ENCODE assay signal across 1 cellular context in the genomic region with DNA sequence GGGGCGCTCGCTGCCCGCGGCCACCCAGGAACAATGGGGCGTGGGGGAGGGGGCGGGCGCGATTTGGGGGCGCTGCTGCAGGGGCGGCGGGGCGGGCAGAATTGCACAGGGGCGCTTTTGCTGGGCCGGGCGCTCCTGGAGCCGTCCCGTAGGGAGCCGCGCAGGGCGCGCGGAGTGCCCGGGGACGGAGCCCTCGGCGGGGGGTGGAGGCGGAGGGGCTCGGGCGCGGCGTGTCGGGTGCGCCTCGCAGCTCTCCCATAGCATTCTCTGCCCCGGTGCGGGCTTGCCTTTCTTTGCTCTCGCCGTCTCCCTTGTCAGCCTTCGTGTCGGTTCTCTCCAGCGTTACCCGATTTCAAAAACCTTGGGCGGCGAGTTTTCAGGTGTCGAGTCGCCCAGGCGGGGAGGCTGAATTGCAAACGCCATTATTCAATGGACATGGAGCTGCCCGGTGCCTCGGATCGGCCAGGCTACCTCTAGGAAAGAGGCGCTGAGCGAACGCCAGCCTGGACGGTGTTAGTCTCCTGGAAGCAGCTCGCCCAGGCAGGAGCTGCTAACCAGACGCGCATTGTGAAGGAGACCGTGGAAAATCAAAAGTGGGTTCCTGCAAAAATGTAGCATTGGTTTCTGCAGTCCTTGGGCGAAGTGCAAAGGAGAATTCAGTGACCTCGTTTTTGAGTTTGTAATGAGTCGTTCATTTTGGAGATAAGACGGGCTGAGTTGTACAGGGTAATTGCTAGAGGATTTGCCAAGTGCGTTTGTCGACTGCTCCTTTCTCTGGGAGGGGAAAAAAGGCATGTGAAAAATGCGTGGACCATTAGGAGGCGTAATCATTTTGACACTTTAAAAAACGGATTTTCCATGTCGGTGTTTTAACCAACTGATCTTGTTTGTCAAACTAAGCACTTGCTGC.
TF ChIP-seq lines count a peak whose summit lies in the region.

No MANE protein-coding gene starts in this region.

TF ChIP-seq in H1, 55 proteins besides CTCF, POLR2A, EP300 and RAD21:
- TF ChIP-seq MAFK (IDR thresholded peaks at IDR 0.05; ENCODE audit: low read depth, low read length) (no peak), POLR2AphosphoS5 (IDR thresholded peaks at IDR 0.05; ENCODE audit: low read depth, low read length) (peak; percentile 55; the same call in 1 of the 2 replicates), ZNF274 (IDR thresholded peaks at IDR 0.05; ENCODE audit: borderline replicate concordance, extremely low read depth, low read length) (no peak), TCF12 (IDR thresholded peaks at IDR 0.05; ENCODE audit: low read depth, low read length) (no peak), SIX5 (IDR thresholded peaks at IDR 0.05; ENCODE audit: low read depth, low read length) (no peak), SUZ12 (IDR thresholded peaks at IDR 0.05; ENCODE audit: low read length) (no peak), PHF8 (conservative IDR thresholded peaks at IDR 0.05; ENCODE audit: low read depth, low read length) (no peak; the same call in 1 of the 2 replicates), SIN3A (conservative IDR thresholded peaks at IDR 0.05 in 1 of 2, IDR thresholded peaks at IDR 0.05 in 1 of 2; ENCODE audit: low read depth in 1 of 2, low read length in 2 of 2) (0 out of 4 replicates have a peak, but pooled peaks of 1 of the 2 experiments have one; percentile 24), JUND (IDR thresholded peaks at IDR 0.05; ENCODE audit: low read length) (no peak), E2F6 (IDR thresholded peaks at IDR 0.05) (no peak), SAP30 (IDR thresholded peaks at IDR 0.05; ENCODE audit: insufficient read depth, insufficient replicate concordance, low read length) (peak; percentile 64), ASH2L (IDR thresholded peaks at IDR 0.05; ENCODE audit: low read length) (peak; percentile 35), KDM5A (IDR thresholded peaks at IDR 0.05; ENCODE audit: low read length) (no peak), EGR1 (IDR thresholded peaks at IDR 0.05; ENCODE audit: borderline replicate concordance, low read depth, low read length) (no peak), TAF1 (IDR thresholded peaks at IDR 0.05; ENCODE audit: low read depth, low read length) (peak; percentile 59)
- TF ChIP-seq, protein P1, sequence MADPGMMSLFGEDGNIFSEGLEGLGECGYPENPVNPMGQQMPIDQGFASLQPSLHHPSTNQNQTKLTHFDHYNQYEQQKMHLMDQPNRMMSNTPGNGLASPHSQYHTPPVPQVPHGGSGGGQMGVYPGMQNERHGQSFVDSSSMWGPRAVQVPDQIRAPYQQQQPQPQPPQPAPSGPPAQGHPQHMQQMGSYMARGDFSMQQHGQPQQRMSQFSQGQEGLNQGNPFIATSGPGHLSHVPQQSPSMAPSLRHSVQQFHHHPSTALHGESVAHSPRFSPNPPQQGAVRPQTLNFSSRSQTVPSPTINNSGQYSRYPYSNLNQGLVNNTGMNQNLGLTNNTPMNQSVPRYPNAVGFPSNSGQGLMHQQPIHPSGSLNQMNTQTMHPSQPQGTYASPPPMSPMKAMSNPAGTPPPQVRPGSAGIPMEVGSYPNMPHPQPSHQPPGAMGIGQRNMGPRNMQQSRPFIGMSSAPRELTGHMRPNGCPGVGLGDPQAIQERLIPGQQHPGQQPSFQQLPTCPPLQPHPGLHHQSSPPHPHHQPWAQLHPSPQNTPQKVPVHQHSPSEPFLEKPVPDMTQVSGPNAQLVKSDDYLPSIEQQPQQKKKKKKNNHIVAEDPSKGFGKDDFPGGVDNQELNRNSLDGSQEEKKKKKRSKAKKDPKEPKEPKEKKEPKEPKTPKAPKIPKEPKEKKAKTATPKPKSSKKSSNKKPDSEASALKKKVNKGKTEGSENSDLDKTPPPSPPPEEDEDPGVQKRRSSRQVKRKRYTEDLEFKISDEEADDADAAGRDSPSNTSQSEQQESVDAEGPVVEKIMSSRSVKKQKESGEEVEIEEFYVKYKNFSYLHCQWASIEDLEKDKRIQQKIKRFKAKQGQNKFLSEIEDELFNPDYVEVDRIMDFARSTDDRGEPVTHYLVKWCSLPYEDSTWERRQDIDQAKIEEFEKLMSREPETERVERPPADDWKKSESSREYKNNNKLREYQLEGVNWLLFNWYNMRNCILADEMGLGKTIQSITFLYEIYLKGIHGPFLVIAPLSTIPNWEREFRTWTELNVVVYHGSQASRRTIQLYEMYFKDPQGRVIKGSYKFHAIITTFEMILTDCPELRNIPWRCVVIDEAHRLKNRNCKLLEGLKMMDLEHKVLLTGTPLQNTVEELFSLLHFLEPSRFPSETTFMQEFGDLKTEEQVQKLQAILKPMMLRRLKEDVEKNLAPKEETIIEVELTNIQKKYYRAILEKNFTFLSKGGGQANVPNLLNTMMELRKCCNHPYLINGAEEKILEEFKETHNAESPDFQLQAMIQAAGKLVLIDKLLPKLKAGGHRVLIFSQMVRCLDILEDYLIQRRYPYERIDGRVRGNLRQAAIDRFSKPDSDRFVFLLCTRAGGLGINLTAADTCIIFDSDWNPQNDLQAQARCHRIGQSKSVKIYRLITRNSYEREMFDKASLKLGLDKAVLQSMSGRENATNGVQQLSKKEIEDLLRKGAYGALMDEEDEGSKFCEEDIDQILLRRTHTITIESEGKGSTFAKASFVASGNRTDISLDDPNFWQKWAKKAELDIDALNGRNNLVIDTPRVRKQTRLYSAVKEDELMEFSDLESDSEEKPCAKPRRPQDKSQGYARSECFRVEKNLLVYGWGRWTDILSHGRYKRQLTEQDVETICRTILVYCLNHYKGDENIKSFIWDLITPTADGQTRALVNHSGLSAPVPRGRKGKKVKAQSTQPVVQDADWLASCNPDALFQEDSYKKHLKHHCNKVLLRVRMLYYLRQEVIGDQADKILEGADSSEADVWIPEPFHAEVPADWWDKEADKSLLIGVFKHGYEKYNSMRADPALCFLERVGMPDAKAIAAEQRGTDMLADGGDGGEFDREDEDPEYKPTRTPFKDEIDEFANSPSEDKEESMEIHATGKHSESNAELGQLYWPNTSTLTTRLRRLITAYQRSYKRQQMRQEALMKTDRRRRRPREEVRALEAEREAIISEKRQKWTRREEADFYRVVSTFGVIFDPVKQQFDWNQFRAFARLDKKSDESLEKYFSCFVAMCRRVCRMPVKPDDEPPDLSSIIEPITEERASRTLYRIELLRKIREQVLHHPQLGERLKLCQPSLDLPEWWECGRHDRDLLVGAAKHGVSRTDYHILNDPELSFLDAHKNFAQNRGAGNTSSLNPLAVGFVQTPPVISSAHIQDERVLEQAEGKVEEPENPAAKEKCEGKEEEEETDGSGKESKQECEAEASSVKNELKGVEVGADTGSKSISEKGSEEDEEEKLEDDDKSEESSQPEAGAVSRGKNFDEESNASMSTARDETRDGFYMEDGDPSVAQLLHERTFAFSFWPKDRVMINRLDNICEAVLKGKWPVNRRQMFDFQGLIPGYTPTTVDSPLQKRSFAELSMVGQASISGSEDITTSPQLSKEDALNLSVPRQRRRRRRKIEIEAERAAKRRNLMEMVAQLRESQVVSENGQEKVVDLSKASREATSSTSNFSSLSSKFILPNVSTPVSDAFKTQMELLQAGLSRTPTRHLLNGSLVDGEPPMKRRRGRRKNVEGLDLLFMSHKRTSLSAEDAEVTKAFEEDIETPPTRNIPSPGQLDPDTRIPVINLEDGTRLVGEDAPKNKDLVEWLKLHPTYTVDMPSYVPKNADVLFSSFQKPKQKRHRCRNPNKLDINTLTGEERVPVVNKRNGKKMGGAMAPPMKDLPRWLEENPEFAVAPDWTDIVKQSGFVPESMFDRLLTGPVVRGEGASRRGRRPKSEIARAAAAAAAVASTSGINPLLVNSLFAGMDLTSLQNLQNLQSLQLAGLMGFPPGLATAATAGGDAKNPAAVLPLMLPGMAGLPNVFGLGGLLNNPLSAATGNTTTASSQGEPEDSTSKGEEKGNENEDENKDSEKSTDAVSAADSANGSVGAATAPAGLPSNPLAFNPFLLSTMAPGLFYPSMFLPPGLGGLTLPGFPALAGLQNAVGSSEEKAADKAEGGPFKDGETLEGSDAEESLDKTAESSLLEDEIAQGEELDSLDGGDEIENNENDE (IDR thresholded peaks at IDR 0.05; ENCODE audit: insufficient replicate concordance, low read length): no peak
